In genomic region chr10:80250399-80250798, GRCh38 we compare ENCODE assay signal across 12 cellular contexts. TPM values are rescaled to one million over a fixed set of nuclear protein-coding genes. Genes with fewer than 3 reads are reported as not detected.
DNase-seq lines count a peak whose midpoint lies in the region; ATAC-seq, FAIRE-seq and TF ChIP-seq lines count a peak whose summit lies in the region.
"Not testable (repeated sequence)": the region's sequence is repeated elsewhere in the genome, so short reads cannot be mapped to it uniquely, and the experiment has no call there.
"Had no signal": no experiment of that assay in that cellular context is flagged by ENCODE, and none has a peak within 500 bp of the region (broad histone marks: within the 10 kb centered on the region; RNA-seq: fewer than 3 reads in every experiment).

No MANE protein-coding gene starts in this region.

- H3K4me1 Mint-ChIP-seq in GM23338; activated CD8-positive, alpha-beta T cell treated with anti-CD3 and anti-CD28 coated beads for 36 hours (ENCODE audit: low read depth): not testable (repeated sequence)
- peaks cover 0 to 21% (median 0%) of the 10 kb centered on the region in 7 donors for H3K4me1 Mint-ChIP-seq in naive thymus-derived CD4-positive, alpha-beta T cell

- not testable (repeated sequence) for H2AFZ ChIP-seq in GM23338; IMR-90 (replicated peaks; ENCODE audit: low read length, poor library complexity); keratinocyte (ENCODE audit: control insufficient read depth, low read length)

- not testable (repeated sequence) for H3K4me2 ChIP-seq in GM23338; IMR-90 (ENCODE audit: low read depth, low read length); keratinocyte (ENCODE audit: control insufficient read depth, extremely low read depth, insufficient read depth, low read depth, low read length)

- TF ChIP-seq RAD21 in IMR-90 (IDR thresholded peaks at IDR 0.05; ENCODE audit: low read length): not testable (repeated sequence)

- H3K56ac ChIP-seq in IMR-90 (ENCODE audit: extremely low read depth, insufficient read depth, low read length): not testable (repeated sequence)

- H2BK15ac ChIP-seq in IMR-90 (ENCODE audit: low read depth, low read length): not testable (repeated sequence)

- H2BK5ac ChIP-seq in IMR-90 (ENCODE audit: low read depth, low read length, poor library complexity, severe bottlenecking): not testable (repeated sequence)

- not testable (repeated sequence) for TF ChIP-seq CTCF in GM23338 (conservative IDR thresholded peaks at IDR 0.05; ENCODE audit: low read depth in 2 of 2); IMR-90 (conservative IDR thresholded peaks at IDR 0.05; ENCODE audit: low read depth, low read length); activated CD8-positive, alpha-beta T cell treated with anti-CD3 and anti-CD28 coated beads for 36 hours (IDR thresholded peaks at IDR 0.05); keratinocyte (optimal IDR thresholded peaks at IDR 0.05 in 1 of 3, IDR thresholded peaks at IDR 0.05 in 1 of 3, conservative IDR thresholded peaks at IDR 0.05 in 1 of 3; ENCODE audit: extremely low read depth in 1 of 3, insufficient read depth in 2 of 3, low read length in 3 of 3)

- not testable (repeated sequence) for H3K27me3 Mint-ChIP-seq in GM23338 (ENCODE audit: insufficient read depth, low read depth, poor library complexity); activated CD8-positive, alpha-beta T cell treated with anti-CD3 and anti-CD28 coated beads for 36 hours
- H3K27me3 Mint-ChIP-seq in naive thymus-derived CD4-positive, alpha-beta T cell: peaks cover 3 to 14% (median 10%) of the 10 kb centered on the region in 5 donors

- not testable (repeated sequence) for H4K20me1 ChIP-seq in GM23338 (replicated peaks; ENCODE audit: insufficient read depth); IMR-90 (ENCODE audit: insufficient read depth, low read length); keratinocyte (ENCODE audit: control insufficient read depth, extremely low read depth, insufficient read depth, low read length)

- H3K9me1 ChIP-seq in IMR-90 (ENCODE audit: insufficient read depth, low read length); keratinocyte (ENCODE audit: control insufficient read depth, extremely low read depth, insufficient read depth, low read length): not testable (repeated sequence)

- H3K4me1 ChIP-seq in GM23338 (ENCODE audit: insufficient read depth); IMR-90 (ENCODE audit: control insufficient read depth, insufficient read depth, low read length); keratinocyte (ENCODE audit: control insufficient read depth, extremely low read depth, insufficient read depth, low read length); naive thymus-derived CD4-positive, alpha-beta T cell (ENCODE audit: control insufficient read depth in 2 of 2, insufficient read depth in 2 of 2, low read length in 2 of 2): not testable (repeated sequence)

- peak; percentile 43 for ATAC-seq in GM18505 (IDR thresholded peaks at IDR 0.05; ENCODE audit: unreplicated experiment)
- peak; percentile 91 for ATAC-seq in GM23338
- peak; percentile 66 for ATAC-seq in IMR-90 (ENCODE audit: low read depth)
- ATAC-seq in activated CD8-positive, alpha-beta T cell treated with anti-CD3 and anti-CD28 coated beads for 36 hours: peak; percentile 64
- peak; percentile 58 for ATAC-seq in esophagus mucosa
- peak; percentile 57 for ATAC-seq in naive thymus-derived CD4-positive, alpha-beta T cell

- not testable (repeated sequence) for H4K8ac ChIP-seq in IMR-90 (ENCODE audit: low read depth in 2 of 2, low read length in 2 of 2)

- in situ Hi-C loops in IMR-90 (cut with MboI; ENCODE audit: low sequenced_read_pairs): loop anchor here (25.0 kb wide), 1 partner anchor 688 kb away; the partner anchor contains the start of gene SFTPA2

- not testable (repeated sequence) for H3K9me2 ChIP-seq in GM23338 (ENCODE audit: insufficient read depth)

- intact Hi-C loops in IMR-90 (cut with micrococcal nuclease); activated CD8-positive, alpha-beta T cell treated with anti-CD3 and anti-CD28 coated beads for 36 hours (cut with micrococcal nuclease); naive thymus-derived CD4-positive, alpha-beta T cell (cut with micrococcal nuclease): not testable (repeated sequence)

- H3K18ac ChIP-seq in IMR-90 (ENCODE audit: low read depth, low read length): not testable (repeated sequence)

- not testable (repeated sequence) for H3K9me3 Mint-ChIP-seq in GM23338; activated CD8-positive, alpha-beta T cell treated with anti-CD3 and anti-CD28 coated beads for 36 hours; naive thymus-derived CD4-positive, alpha-beta T cell

- not testable (repeated sequence) for H3K79me2 ChIP-seq in GM23338 (replicated peaks; ENCODE audit: insufficient read depth); keratinocyte (ENCODE audit: control insufficient read depth, insufficient read depth, low read length)

- not testable (repeated sequence) for BruUV-seq in IMR-90 (replicated peaks; lab: Mats Ljungman, UMichigan)

- H2AK5ac ChIP-seq in IMR-90 (ENCODE audit: low read depth, low read length): not testable (repeated sequence)

- H3K27ac Mint-ChIP-seq in GM23338; activated CD8-positive, alpha-beta T cell treated with anti-CD3 and anti-CD28 coated beads for 36 hours; naive thymus-derived CD4-positive, alpha-beta T cell: not testable (repeated sequence)

- CTCF ChIA-PET in IMR-90 (lab: Yijun Ruan, JAX); activated CD8-positive, alpha-beta T cell treated with anti-CD3 and anti-CD28 coated beads for 36 hours (lab: Charles Lee): not testable (repeated sequence)
- CTCF ChIA-PET in naive thymus-derived CD4-positive, alpha-beta T cell (lab: Charles Lee): interaction anchor here (0.6 kb wide), 1 partner anchor 400 kb away, joined by 4 read pairs; no protein-coding TSS in a partner anchor

- H2BK120ac ChIP-seq in IMR-90 (ENCODE audit: low read depth, low read length): not testable (repeated sequence)

- WGBS in IMR-90 (ENCODE audit: extremely low coverage in 2 of 2, insufficient read length in 1 of 2), 2 experiments: no CpG with 5 or more reads among the region's 1 CpG

- H3K9ac ChIP-seq in IMR-90 (ENCODE audit: low read depth, low read length); keratinocyte (ENCODE audit: control insufficient read depth, extremely low read depth, insufficient read depth, low read length): not testable (repeated sequence)

- H3F3A ChIP-seq in GM23338 (replicated peaks; ENCODE audit: low read depth): not testable (repeated sequence)

- DNase-seq in GM23338 (ENCODE audit: low spot score); IMR-90; activated CD8-positive, alpha-beta T cell treated with anti-CD3 and anti-CD28 coated beads for 36 hours; keratinocyte (ENCODE audit: low read depth, low spot score); naive thymus-derived CD4-positive, alpha-beta T cell: not testable (repeated sequence)

- peak; percentile 70 for FAIRE-seq in keratinocyte (lab: Jason Lieb, UNC)

- H3K9me3 ChIP-seq in IMR-90 (ENCODE audit: control insufficient read depth, insufficient read depth, low read length); keratinocyte (ENCODE audit: control insufficient read depth, low read depth, low read length); naive thymus-derived CD4-positive, alpha-beta T cell (ENCODE audit: control insufficient read depth in 2 of 3, low read length in 3 of 3): not testable (repeated sequence)

- not testable (repeated sequence) for H3K14ac ChIP-seq in IMR-90 (replicated peaks; ENCODE audit: low read depth, low read length)

- not testable (repeated sequence) for H3K23ac ChIP-seq in IMR-90 (ENCODE audit: low read depth, low read length)

- POLR2A ChIA-PET in IMR-90 (lab: Charles Lee; ENCODE audit: unreplicated experiment); activated CD8-positive, alpha-beta T cell treated with anti-CD3 and anti-CD28 coated beads for 36 hours (lab: Charles Lee); naive thymus-derived CD4-positive, alpha-beta T cell (lab: Charles Lee): not testable (repeated sequence)

- not testable (repeated sequence) for H2AK9ac ChIP-seq in IMR-90 (replicated peaks; ENCODE audit: low read depth, low read length, poor library complexity)

- not testable (repeated sequence) for H3K4me3 ChIP-seq in GM23338; IMR-90 (ENCODE audit: insufficient read depth, low read depth, low read length); keratinocyte (ENCODE audit: control insufficient read depth in 2 of 3, extremely low read depth in 1 of 3, insufficient read depth in 2 of 3, low read depth in 1 of 3, low read length in 3 of 3); naive thymus-derived CD4-positive, alpha-beta T cell (ENCODE audit: low read length)

- H4K5ac ChIP-seq in IMR-90 (ENCODE audit: low read depth, low read length): not testable (repeated sequence)

- not testable (repeated sequence) for H3K79me1 ChIP-seq in IMR-90 (ENCODE audit: low read depth in 1 of 2, low read length in 2 of 2)

- H4K91ac ChIP-seq in IMR-90 (ENCODE audit: insufficient read depth, low read depth, low read length): not testable (repeated sequence)

- TF ChIP-seq POLR2A in GM18505 (IDR thresholded peaks at IDR 0.05; ENCODE audit: borderline replicate concordance, extremely low read depth, insufficient read depth, insufficient read length); IMR-90 (IDR thresholded peaks at IDR 0.05; ENCODE audit: low read depth, low read length): not testable (repeated sequence)

- not testable (repeated sequence) for H3K4me3 Mint-ChIP-seq in GM23338; activated CD8-positive, alpha-beta T cell treated with anti-CD3 and anti-CD28 coated beads for 36 hours; naive thymus-derived CD4-positive, alpha-beta T cell

- not testable (repeated sequence) for H3K4ac ChIP-seq in IMR-90 (ENCODE audit: low read depth, low read length)

- H3K27ac ChIP-seq in GM23338 (ENCODE audit: low read depth); IMR-90 (ENCODE audit: insufficient read depth, low read length); keratinocyte (ENCODE audit: control insufficient read depth, insufficient read depth, low read length); naive thymus-derived CD4-positive, alpha-beta T cell (ENCODE audit: low read depth, low read length): not testable (repeated sequence)

- not testable (repeated sequence) for H3K36me3 Mint-ChIP-seq in GM23338 (ENCODE audit: low read depth); activated CD8-positive, alpha-beta T cell treated with anti-CD3 and anti-CD28 coated beads for 36 hours (ENCODE audit: low read depth); naive thymus-derived CD4-positive, alpha-beta T cell

- H3K36me3 ChIP-seq in GM23338 (ENCODE audit: insufficient read depth); IMR-90 (ENCODE audit: control insufficient read depth, insufficient read depth, low read length); keratinocyte (ENCODE audit: control insufficient read depth in 2 of 2, extremely low read depth in 1 of 2, insufficient read depth in 2 of 2, low read length in 2 of 2); naive thymus-derived CD4-positive, alpha-beta T cell (ENCODE audit: control insufficient read depth in 2 of 3, insufficient read depth in 3 of 3, low read length in 3 of 3): not testable (repeated sequence)

- not testable (repeated sequence) for H3K27me3 ChIP-seq in GM23338 (ENCODE audit: insufficient read depth); IMR-90 (ENCODE audit: control insufficient read depth, insufficient read depth, low read length); keratinocyte (ENCODE audit: control insufficient read depth, extremely low read depth, insufficient read depth, low read length); naive thymus-derived CD4-positive, alpha-beta T cell (ENCODE audit: control insufficient read depth in 2 of 2, insufficient read depth in 2 of 2, low read length in 2 of 2)

- dilution Hi-C loops in IMR-90 (cut with HindIII; ENCODE audit: low sequenced_read_pairs, unreplicated experiment): not testable (repeated sequence)
- dilution Hi-C loops in keratinocyte (cut with MboI; ENCODE audit: extremely low pct_ligation_motif_present, low sequenced_read_pairs): loop anchor here (25.0 kb wide), 1 partner anchor 112 kb away; the partner anchor contains the start of genes DYDC1 and DYDC2

- not testable (repeated sequence) for H2BK20ac ChIP-seq in IMR-90 (ENCODE audit: low read depth, low read length)

RNA-seq across cellular contexts. Expression of gene MAT1A, which starts 39.1 kb away (rescaled TPM):
- total RNA-seq in GM23338 (2014; rRNA removed; shearing (Covaris generic)): 6.5 and 8.0 TPM in 2 replicates
- polyA plus RNA-seq in GM23338 (2016; fragmentation: Nextera tagmentation; extraction: Ambion mirVana) (0.97 and 1.3 TPM in 2 replicates), IMR-90 (2012; rRNA removed) (not detected in 2 replicates), keratinocyte (0.37 to 1.5 TPM (median 0.69 TPM) in 3 replicates)
- total RNA-seq in IMR-90 (2012; rRNA removed) (not detected in 2 replicates), esophagus mucosa (0.48 TPM)
- 0.02 TPM in 1 of 2 replicates, not detected in the other for polyA plus RNA-seq in IMR-90 (2012; cell fraction: cytosol; rRNA removed)
- polyA plus RNA-seq in IMR-90 (2012; cell fraction: nucleus; rRNA removed; ENCODE audit: low replicate concordance): not detected in 2 replicates
- total RNA-seq in activated CD8-positive, alpha-beta T cell treated with anti-CD3 and anti-CD28 coated beads for 36 hours: not detected
- polyA plus RNA-seq in keratinocyte (2011; ENCODE audit: low read depth): 0.12 TPM
- polyA plus RNA-seq in keratinocyte (2011; cell fraction: cytosol; rRNA removed): 0.40 and 0.42 TPM in 2 replicates
- 0.87 and 1.7 TPM in 2 replicates for polyA plus RNA-seq in keratinocyte (2011; cell fraction: nucleus; rRNA removed)
- 0.11 and 0.54 TPM in 2 replicates for polyA plus RNA-seq in keratinocyte (2012; ENCODE audit: low replicate concordance)
- 0.38 to 0.66 TPM (median 0.43 TPM) in 3 replicates for polyA minus RNA-seq in keratinocyte
- not detected for polyA minus RNA-seq in keratinocyte (2011; cell fraction: cytosol; rRNA and poly(A)+ RNA removed)
- polyA minus RNA-seq in keratinocyte (2011; cell fraction: nucleus; rRNA and poly(A)+ RNA removed): 1.1 and 2.2 TPM in 2 replicates
- total RNA-seq in naive thymus-derived CD4-positive, alpha-beta T cell: not detected
- not detected for polyA plus RNA-seq in naive thymus-derived CD4-positive, alpha-beta T cell
- total RNA-seq: CD4-positive, alpha-beta T cell; M059J; OCI-LY7; SJCRH30 had no signal
- polyA plus RNA-seq: AG04450 had no signal

RNA-seq across cellular contexts. Expression of gene ANXA11, which starts 45.1 kb away (rescaled TPM):
- 38.9 and 42.3 TPM in 2 replicates for total RNA-seq in GM23338 (2014; rRNA removed; shearing (Covaris generic))
- polyA plus RNA-seq in GM23338 (2016; fragmentation: Nextera tagmentation; extraction: Ambion mirVana): 70.0 and 73.7 TPM in 2 replicates
- total RNA-seq in IMR-90 (2012; rRNA removed): 39.4 and 40.8 TPM in 2 replicates
- 109 and 114 TPM in 2 replicates for polyA plus RNA-seq in IMR-90 (2012; rRNA removed)
- polyA plus RNA-seq in IMR-90 (2012; cell fraction: cytosol; rRNA removed): 104 and 105 TPM in 2 replicates
- 86.2 and 114 TPM in 2 replicates for polyA plus RNA-seq in IMR-90 (2012; cell fraction: nucleus; rRNA removed; ENCODE audit: low replicate concordance)
- 100 to 1,000 TPM; 226 to 238 TPM for total RNA-seq in activated CD8-positive, alpha-beta T cell treated with anti-CD3 and anti-CD28 coated beads for 36 hours
- 261 TPM for total RNA-seq in esophagus mucosa
- 69.7 to 97.9 TPM (median 93.9 TPM) in 3 replicates for polyA plus RNA-seq in keratinocyte
- polyA plus RNA-seq in keratinocyte (2011; ENCODE audit: low read depth): 91.9 TPM
- 74.0 and 78.2 TPM in 2 replicates for polyA plus RNA-seq in keratinocyte (2011; cell fraction: cytosol; rRNA removed)
- 57.5 and 68.2 TPM in 2 replicates for polyA plus RNA-seq in keratinocyte (2011; cell fraction: nucleus; rRNA removed)
- polyA plus RNA-seq in keratinocyte (2012; ENCODE audit: low replicate concordance): 208 and 241 TPM in 2 replicates
- polyA minus RNA-seq in keratinocyte: 70.1 to 90.2 TPM (median 79.3 TPM) in 3 replicates
- 112 TPM for polyA minus RNA-seq in keratinocyte (2011; cell fraction: cytosol; rRNA and poly(A)+ RNA removed)
- 30.8 and 36.9 TPM in 2 replicates for polyA minus RNA-seq in keratinocyte (2011; cell fraction: nucleus; rRNA and poly(A)+ RNA removed)
- total RNA-seq in naive thymus-derived CD4-positive, alpha-beta T cell: 100 to 1,000 TPM; 189 to 247 (median 231) TPM
- 100 to 1,000 TPM; 212 to 278 TPM for polyA plus RNA-seq in naive thymus-derived CD4-positive, alpha-beta T cell
